Comparison of ENCODE assay signal across 34 cellular contexts in the genomic region with DNA sequence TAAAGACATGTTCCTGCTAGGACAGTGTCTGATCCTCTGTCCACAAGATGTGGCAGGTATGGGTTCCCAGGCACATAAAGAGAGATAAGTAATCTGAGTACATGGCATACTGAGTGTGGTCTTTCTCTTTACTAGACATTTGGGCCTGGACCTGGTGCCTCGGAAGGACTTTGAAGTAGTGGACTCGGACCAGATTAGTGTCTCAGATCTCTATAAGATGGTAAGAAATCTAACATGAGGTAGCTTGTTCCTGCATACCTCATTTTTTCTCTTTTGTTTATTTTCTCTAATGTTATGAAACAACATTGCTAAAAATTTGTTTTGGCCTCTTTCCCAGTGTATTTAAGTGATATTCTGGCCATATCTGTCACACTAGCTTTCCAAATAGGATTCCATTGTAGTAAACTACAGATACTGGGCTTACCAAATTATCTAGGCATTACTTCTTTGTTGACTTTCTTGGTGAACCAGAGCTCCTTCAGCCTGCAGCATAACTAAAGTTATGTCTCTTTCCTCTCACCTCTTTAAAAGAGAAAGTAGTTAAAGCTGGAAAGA.
"Had no signal": no experiment of that assay in that cellular context is flagged by ENCODE, and none has a peak within 500 bp of the region (broad histone marks: within the 10 kb centered on the region; RNA-seq: fewer than 3 reads in every experiment).

No MANE protein-coding gene starts in this region.

- H3K4me3 ChIP-seq: Peyer's patch, SJSA1 had no signal

- H3K27ac Mint-ChIP-seq: activated CD4-positive, alpha-beta T cell treated with anti-CD3 and anti-CD28 coated beads for 36 hours; activated CD4-positive, alpha-beta T cell treated with anti-CD3 and anti-CD28 coated beads, Interleukin-2, amount 10 ng/mL, durations not matched to agents 7 days and 5 days; activated CD8-positive, alpha-beta T cell treated with anti-CD3 and anti-CD28 coated beads, Interleukin-2, amount 10 ng/mL, durations not matched to agents 7 days and 5 days; activated naive CD4-positive, alpha-beta T cell treated with anti-CD3 and anti-CD28 coated beads, Interleukin-2, amount 10 ng/mL, durations not matched to agents 7 days and 5 days; activated naive CD8-positive, alpha-beta T cell; activated naive CD8-positive, alpha-beta T cell treated with anti-CD3 and anti-CD28 coated beads, Interleukin-2, amount 50 U/mL, for 24 hours; T-helper 1 cell treated with Interleukin-12 subunit alpha and Interleukin-12 subunit beta and Interleukin-4 antibody, amounts not matched to agents 30 μg/mL and 1 μg/mL, for 36 hours; T-helper 2 cell treated with Interferon-gamma antibody and Interleukin-4, amounts not matched to agents 5 μg/mL and 100 μg/mL, for 36 hours; WTC11 had no signal

- H3K27me3 ChIP-seq: Peyer's patch, SJSA1 had no signal

- H3K9me3 Mint-ChIP-seq: activated CD4-positive, alpha-beta T cell treated with anti-CD3 and anti-CD28 coated beads, Interleukin-2, amount 10 ng/mL, durations not matched to agents 7 days and 5 days; activated naive CD4-positive, alpha-beta T cell treated with anti-CD3 and anti-CD28 coated beads, Interleukin-2, amount 10 ng/mL, durations not matched to agents 7 days and 5 days; activated naive CD8-positive, alpha-beta T cell treated with anti-CD3 and anti-CD28 coated beads, Interleukin-2, amount 50 U/mL, for 24 hours; T-helper 1 cell treated with Interleukin-12 subunit alpha and Interleukin-12 subunit beta and Interleukin-4 antibody, amounts not matched to agents 30 μg/mL and 1 μg/mL, for 36 hours; T-helper 2 cell treated with Interferon-gamma antibody and Interleukin-4, amounts not matched to agents 5 μg/mL and 100 μg/mL, for 36 hours; WTC11 had no signal

- FAIRE-seq: TTC549 had no signal

- H3K27ac ChIP-seq: KMS-11, Peyer's patch, SJSA1 had no signal

- DNase-seq: activated CD4-positive, alpha-beta T cell treated with anti-CD3 and anti-CD28 coated beads for 36 hours; activated CD4-positive, alpha-beta T cell treated with anti-CD3 and anti-CD28 coated beads, Interleukin-2, amount 10 ng/mL, durations not matched to agents 7 days and 5 days; activated CD4-positive, alpha-beta T cell treated with anti-CD3 and anti-CD28 coated beads, Interleukin-2, amount 50 U/mL, for 48 hours; activated CD8-positive, alpha-beta T cell treated with anti-CD3 and anti-CD28 coated beads, Interleukin-2, amount 10 ng/mL, durations not matched to agents 7 days and 5 days; activated effector memory CD4-positive, alpha-beta T cell treated with Interleukin-2 at 50 U/mL for 16 hours; activated naive CD4-positive, alpha-beta T cell treated with anti-CD3 and anti-CD28 coated beads, Interleukin-2, amount 10 ng/mL, durations not matched to agents 7 days and 5 days; activated naive CD8-positive, alpha-beta T cell treated with anti-CD3 and anti-CD28 coated beads, Interleukin-2, amount 50 U/mL, for 24 hours; activated T-cell treated with anti-CD3 and anti-CD28 coated beads, Interleukin-2, amount 50 U/mL, for 48 hours; amniotic stem cell; aorta; NCI-H1105; NCI-H1417 treated with DMSO at 0.1 percent for 48 hours; NCI-H187 treated with DMSO at 0.1 percent for 48 hours; NCI-H2081; NCI-H2171 treated with DMSO at 0.1 percent for 48 hours; NCI-H2227 treated with DMSO at 0.1 percent for 48 hours; NCI-H446; NCI-H524; NCI-H69; NCI-H82; NK-92 treated with Interleukin-12 subunit alpha and Interleukin-12 subunit beta, amount 100 ng/mL, for 24 hours; PC-3; Peyer's patch; RPMI8226; SHP77 treated with DMSO at 0.1 percent for 48 hours; SK-N-SH had no signal

- H3K4me3 Mint-ChIP-seq: activated CD4-positive, alpha-beta T cell treated with anti-CD3 and anti-CD28 coated beads for 36 hours; activated CD4-positive, alpha-beta T cell treated with anti-CD3 and anti-CD28 coated beads, Interleukin-2, amount 10 ng/mL, durations not matched to agents 7 days and 5 days; activated CD8-positive, alpha-beta T cell treated with anti-CD3 and anti-CD28 coated beads, Interleukin-2, amount 10 ng/mL, durations not matched to agents 7 days and 5 days; activated naive CD4-positive, alpha-beta T cell treated with anti-CD3 and anti-CD28 coated beads, Interleukin-2, amount 10 ng/mL, durations not matched to agents 7 days and 5 days; activated naive CD8-positive, alpha-beta T cell; activated naive CD8-positive, alpha-beta T cell treated with anti-CD3 and anti-CD28 coated beads, Interleukin-2, amount 50 U/mL, for 24 hours; T-helper 1 cell treated with Interleukin-12 subunit alpha and Interleukin-12 subunit beta and Interleukin-4 antibody, amounts not matched to agents 30 μg/mL and 1 μg/mL, for 36 hours; T-helper 2 cell treated with Interferon-gamma antibody and Interleukin-4, amounts not matched to agents 5 μg/mL and 100 μg/mL, for 36 hours; WTC11 had no signal

- H3K27me3 Mint-ChIP-seq: activated CD4-positive, alpha-beta T cell treated with anti-CD3 and anti-CD28 coated beads for 36 hours; activated CD4-positive, alpha-beta T cell treated with anti-CD3 and anti-CD28 coated beads, Interleukin-2, amount 10 ng/mL, durations not matched to agents 7 days and 5 days; activated naive CD4-positive, alpha-beta T cell treated with anti-CD3 and anti-CD28 coated beads, Interleukin-2, amount 10 ng/mL, durations not matched to agents 7 days and 5 days; activated naive CD8-positive, alpha-beta T cell; activated naive CD8-positive, alpha-beta T cell treated with anti-CD3 and anti-CD28 coated beads, Interleukin-2, amount 50 U/mL, for 24 hours had no signal

- H3K4me1 Mint-ChIP-seq: activated CD4-positive, alpha-beta T cell treated with anti-CD3 and anti-CD28 coated beads for 36 hours; activated CD4-positive, alpha-beta T cell treated with anti-CD3 and anti-CD28 coated beads, Interleukin-2, amount 10 ng/mL, durations not matched to agents 7 days and 5 days; activated naive CD4-positive, alpha-beta T cell treated with anti-CD3 and anti-CD28 coated beads, Interleukin-2, amount 10 ng/mL, durations not matched to agents 7 days and 5 days; activated naive CD8-positive, alpha-beta T cell treated with anti-CD3 and anti-CD28 coated beads, Interleukin-2, amount 50 U/mL, for 24 hours; WTC11 had no signal

- H3K9ac ChIP-seq: KMS-11, SK-N-SH had no signal

- ATAC-seq: activated CD4-positive, alpha-beta T cell treated with anti-CD3 and anti-CD28 coated beads for 36 hours; activated CD4-positive, CD25-positive, alpha-beta regulatory T cell treated with anti-CD3 and anti-CD28 coated beads, Interleukin-2, amount 50 U/mL, for 24 hours; activated CD8-positive, alpha-beta T cell treated with anti-CD3 and anti-CD28 coated beads, Interleukin-2, amount 10 ng/mL, durations not matched to agents 7 days and 5 days; activated naive CD8-positive, alpha-beta T cell treated with anti-CD3 and anti-CD28 coated beads, Interleukin-2, amount 50 U/mL, for 24 hours; PC-3; WTC11 had no signal

- H3K36me3 Mint-ChIP-seq: activated naive CD4-positive, alpha-beta T cell treated with anti-CD3 and anti-CD28 coated beads, Interleukin-2, amount 10 ng/mL, durations not matched to agents 7 days and 5 days; activated naive CD8-positive, alpha-beta T cell; WTC11 had no signal

- H3K4me1 ChIP-seq: Peyer's patch, SJSA1 had no signal

- H3K9me3 ChIP-seq: Peyer's patch, SJSA1, SK-N-SH had no signal

- H3K36me3 ChIP-seq: Peyer's patch, SJSA1 had no signal
